In genomic region chr18:10013621-10014543, GRCh38 we compare ENCODE assay signal across 19 cellular contexts.
"Had no signal": no experiment of that assay in that cellular context is flagged by ENCODE, and none has a peak within 500 bp of the region (broad histone marks: within the 10 kb centered on the region; RNA-seq: fewer than 3 reads in every experiment).

No MANE protein-coding gene starts in this region.

- ATAC-seq: activated T-cell treated with anti-CD3 and anti-CD28 coated beads, Interleukin-2, amount 50 U/mL, for 72 hours; gastrocnemius medialis; naive thymus-derived CD8-positive, alpha-beta T cell; sciatic nerve; stimulated activated effector memory CD8-positive, alpha-beta T cell treated with anti-CD3 and anti-CD28 coated beads, Interleukin-12 subunit alpha, Interleukin-12 subunit beta, amount 100 ng/mL, for 72 hours; upper lobe of right lung had no signal

- H3K4me3 ChIP-seq: breast epithelium, gastrocnemius medialis, ovary, stomach, upper lobe of right lung had no signal

- H3K9me3 ChIP-seq: breast epithelium, gastrocnemius medialis, ovary, stomach, upper lobe of right lung had no signal

- H3K27me3 ChIP-seq: breast epithelium, gastrocnemius medialis, ovary, stomach, upper lobe of right lung had no signal

- H3K36me3 ChIP-seq: breast epithelium, gastrocnemius medialis, ovary, stomach, upper lobe of right lung had no signal

- DNase-seq: activated CD4-positive, alpha-beta T cell treated with anti-CD3 and anti-CD28 coated beads, Interleukin-2, amount 50 U/mL, for 1 hour; activated CD4-positive, CD25-positive, alpha-beta regulatory T cell treated with anti-CD3 and anti-CD28 coated beads, Interleukin-2, amount 50 U/mL, for 72 hours; activated CD8-positive, alpha-beta memory T cell treated with anti-CD3 and anti-CD28 coated beads, Interleukin-2, amount 50 U/mL, for 48 hours; activated gamma-delta T cell; activated T-cell treated with anti-CD3 and anti-CD28 coated beads, Interleukin-2, amount 50 U/mL, for 72 hours; cerebellar nuclear complex; cortex of kidney; gastrocnemius medialis; head of caudate nucleus; mesendoderm; naive thymus-derived CD8-positive, alpha-beta T cell; ovary; stimulated activated CD4-positive, alpha-beta T cell treated with anti-CD3 and anti-CD28 coated beads, Interleukin-4, amount 100 ng/mL, for 24 hours; stomach; upper lobe of right lung had no signal

- H3K27ac ChIP-seq: breast epithelium, ovary, upper lobe of right lung, VCaP had no signal
